Comparison of ENCODE assay signal across 1 cellular context in the genomic region with DNA sequence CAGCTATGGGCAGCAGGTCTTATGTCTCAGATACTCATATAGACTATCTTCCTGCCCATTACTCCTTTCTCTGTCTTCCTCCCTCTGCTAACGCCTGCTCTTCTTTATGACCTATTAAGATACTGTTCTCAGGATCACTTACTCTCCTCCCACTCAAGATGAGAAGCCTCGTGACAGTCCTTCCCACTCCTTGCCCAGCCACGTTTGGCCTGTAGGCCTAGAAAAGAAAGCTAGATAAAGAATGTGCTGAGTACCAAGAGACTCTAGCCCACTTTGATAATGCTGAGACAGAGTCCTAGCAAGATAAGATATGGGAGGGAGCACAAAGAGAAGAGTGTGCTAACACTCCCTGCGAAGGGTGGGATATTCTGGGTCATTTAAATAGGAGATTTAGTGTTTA.
TF ChIP-seq lines count a peak whose summit lies in the region.

No MANE protein-coding gene starts in this region.

TF ChIP-seq in GM23338, 12 proteins besides CTCF, POLR2A, EP300 and RAD21 (continued from another document):
- TF ChIP-seq, protein P1, sequence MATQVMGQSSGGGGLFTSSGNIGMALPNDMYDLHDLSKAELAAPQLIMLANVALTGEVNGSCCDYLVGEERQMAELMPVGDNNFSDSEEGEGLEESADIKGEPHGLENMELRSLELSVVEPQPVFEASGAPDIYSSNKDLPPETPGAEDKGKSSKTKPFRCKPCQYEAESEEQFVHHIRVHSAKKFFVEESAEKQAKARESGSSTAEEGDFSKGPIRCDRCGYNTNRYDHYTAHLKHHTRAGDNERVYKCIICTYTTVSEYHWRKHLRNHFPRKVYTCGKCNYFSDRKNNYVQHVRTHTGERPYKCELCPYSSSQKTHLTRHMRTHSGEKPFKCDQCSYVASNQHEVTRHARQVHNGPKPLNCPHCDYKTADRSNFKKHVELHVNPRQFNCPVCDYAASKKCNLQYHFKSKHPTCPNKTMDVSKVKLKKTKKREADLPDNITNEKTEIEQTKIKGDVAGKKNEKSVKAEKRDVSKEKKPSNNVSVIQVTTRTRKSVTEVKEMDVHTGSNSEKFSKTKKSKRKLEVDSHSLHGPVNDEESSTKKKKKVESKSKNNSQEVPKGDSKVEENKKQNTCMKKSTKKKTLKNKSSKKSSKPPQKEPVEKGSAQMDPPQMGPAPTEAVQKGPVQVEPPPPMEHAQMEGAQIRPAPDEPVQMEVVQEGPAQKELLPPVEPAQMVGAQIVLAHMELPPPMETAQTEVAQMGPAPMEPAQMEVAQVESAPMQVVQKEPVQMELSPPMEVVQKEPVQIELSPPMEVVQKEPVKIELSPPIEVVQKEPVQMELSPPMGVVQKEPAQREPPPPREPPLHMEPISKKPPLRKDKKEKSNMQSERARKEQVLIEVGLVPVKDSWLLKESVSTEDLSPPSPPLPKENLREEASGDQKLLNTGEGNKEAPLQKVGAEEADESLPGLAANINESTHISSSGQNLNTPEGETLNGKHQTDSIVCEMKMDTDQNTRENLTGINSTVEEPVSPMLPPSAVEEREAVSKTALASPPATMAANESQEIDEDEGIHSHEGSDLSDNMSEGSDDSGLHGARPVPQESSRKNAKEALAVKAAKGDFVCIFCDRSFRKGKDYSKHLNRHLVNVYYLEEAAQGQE (IDR thresholded peaks at IDR 0.05; ENCODE audit: unreplicated experiment), result no peak
- TF ChIP-seq, protein P2, sequence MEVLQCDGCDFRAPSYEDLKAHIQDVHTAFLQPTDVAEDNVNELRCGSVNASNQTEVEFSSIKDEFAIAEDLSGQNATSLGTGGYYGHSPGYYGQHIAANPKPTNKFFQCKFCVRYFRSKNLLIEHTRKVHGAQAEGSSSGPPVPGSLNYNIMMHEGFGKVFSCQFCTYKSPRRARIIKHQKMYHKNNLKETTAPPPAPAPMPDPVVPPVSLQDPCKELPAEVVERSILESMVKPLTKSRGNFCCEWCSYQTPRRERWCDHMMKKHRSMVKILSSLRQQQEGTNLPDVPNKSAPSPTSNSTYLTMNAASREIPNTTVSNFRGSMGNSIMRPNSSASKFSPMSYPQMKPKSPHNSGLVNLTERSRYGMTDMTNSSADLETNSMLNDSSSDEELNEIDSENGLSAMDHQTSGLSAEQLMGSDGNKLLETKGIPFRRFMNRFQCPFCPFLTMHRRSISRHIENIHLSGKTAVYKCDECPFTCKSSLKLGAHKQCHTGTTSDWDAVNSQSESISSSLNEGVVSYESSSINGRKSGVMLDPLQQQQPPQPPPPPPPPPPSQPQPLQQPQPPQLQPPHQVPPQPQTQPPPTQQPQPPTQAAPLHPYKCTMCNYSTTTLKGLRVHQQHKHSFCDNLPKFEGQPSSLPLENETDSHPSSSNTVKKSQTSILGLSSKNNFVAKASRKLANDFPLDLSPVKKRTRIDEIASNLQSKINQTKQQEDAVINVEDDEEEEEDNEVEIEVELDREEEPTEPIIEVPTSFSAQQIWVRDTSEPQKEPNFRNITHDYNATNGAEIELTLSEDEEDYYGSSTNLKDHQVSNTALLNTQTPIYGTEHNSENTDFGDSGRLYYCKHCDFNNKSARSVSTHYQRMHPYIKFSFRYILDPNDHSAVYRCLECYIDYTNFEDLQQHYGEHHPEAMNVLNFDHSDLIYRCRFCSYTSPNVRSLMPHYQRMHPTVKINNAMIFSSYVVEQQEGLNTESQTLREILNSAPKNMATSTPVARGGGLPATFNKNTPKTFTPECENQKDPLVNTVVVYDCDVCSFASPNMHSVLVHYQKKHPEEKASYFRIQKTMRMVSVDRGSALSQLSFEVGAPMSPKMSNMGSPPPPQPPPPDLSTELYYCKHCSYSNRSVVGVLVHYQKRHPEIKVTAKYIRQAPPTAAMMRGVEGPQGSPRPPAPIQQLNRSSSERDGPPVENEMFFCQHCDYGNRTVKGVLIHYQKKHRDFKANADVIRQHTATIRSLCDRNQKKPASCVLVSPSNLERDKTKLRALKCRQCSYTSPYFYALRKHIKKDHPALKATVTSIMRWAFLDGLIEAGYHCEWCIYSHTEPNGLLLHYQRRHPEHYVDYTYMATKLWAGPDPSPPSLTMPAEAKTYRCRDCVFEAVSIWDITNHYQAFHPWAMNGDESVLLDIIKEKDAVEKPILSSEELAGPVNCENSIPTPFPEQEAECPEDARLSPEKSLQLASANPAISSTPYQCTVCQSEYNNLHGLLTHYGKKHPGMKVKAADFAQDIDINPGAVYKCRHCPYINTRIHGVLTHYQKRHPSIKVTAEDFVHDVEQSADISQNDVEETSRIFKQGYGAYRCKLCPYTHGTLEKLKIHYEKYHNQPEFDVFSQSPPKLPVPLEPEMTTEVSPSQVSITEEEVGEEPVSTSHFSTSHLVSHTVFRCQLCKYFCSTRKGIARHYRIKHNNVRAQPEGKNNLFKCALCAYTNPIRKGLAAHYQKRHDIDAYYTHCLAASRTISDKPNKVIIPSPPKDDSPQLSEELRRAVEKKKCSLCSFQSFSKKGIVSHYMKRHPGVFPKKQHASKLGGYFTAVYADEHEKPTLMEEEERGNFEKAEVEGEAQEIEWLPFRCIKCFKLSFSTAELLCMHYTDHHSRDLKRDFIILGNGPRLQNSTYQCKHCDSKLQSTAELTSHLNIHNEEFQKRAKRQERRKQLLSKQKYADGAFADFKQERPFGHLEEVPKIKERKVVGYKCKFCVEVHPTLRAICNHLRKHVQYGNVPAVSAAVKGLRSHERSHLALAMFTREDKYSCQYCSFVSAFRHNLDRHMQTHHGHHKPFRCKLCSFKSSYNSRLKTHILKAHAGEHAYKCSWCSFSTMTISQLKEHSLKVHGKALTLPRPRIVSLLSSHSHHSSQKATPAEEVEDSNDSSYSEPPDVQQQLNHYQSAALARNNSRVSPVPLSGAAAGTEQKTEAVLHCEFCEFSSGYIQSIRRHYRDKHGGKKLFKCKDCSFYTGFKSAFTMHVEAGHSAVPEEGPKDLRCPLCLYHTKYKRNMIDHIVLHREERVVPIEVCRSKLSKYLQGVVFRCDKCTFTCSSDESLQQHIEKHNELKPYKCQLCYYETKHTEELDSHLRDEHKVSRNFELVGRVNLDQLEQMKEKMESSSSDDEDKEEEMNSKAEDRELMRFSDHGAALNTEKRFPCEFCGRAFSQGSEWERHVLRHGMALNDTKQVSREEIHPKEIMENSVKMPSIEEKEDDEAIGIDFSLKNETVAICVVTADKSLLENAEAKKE (CRISPR knock-in tag; IDR thresholded peaks at IDR 0.05), result no peak
- no peak for TF ChIP-seq EZH2phosphoT487 (IDR thresholded peaks at IDR 0.05; ENCODE audit: unreplicated experiment)
- TF ChIP-seq, protein P3, sequence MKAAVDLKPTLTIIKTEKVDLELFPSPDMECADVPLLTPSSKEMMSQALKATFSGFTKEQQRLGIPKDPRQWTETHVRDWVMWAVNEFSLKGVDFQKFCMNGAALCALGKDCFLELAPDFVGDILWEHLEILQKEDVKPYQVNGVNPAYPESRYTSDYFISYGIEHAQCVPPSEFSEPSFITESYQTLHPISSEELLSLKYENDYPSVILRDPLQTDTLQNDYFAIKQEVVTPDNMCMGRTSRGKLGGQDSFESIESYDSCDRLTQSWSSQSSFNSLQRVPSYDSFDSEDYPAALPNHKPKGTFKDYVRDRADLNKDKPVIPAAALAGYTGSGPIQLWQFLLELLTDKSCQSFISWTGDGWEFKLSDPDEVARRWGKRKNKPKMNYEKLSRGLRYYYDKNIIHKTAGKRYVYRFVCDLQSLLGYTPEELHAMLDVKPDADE (IDR thresholded peaks at IDR 0.05), result no peak
